ENCODE assay signal across 8 cellular contexts in genomic region chr3:108221911-108222812, GRCh38. TPM values are rescaled to one million over a fixed set of nuclear protein-coding genes. Genes with fewer than 3 reads are reported as not detected.
DNase-seq lines count a peak whose midpoint lies in the region; ATAC-seq lines count a peak whose summit lies in the region.

Gene IFT57 (minus strand): TSS chr3:108222424. CDS start chr3:108222322, 102 bp downstream.

- peaks cover 7 to 8% of the 10 kb centered on the region in 2 donors for H3K36me3 Mint-ChIP-seq in activated naive CD4-positive, alpha-beta T cell treated with anti-CD3 and anti-CD28 coated beads, Interleukin-2, amount 50 U/mL, for 72 hours

- H3K27ac ChIP-seq in temporal lobe (ENCODE audit: low read depth, low read length) = peak within 1 kb of the TSS; percentile 57

- no peaks in the 10 kb centered on the region for H3K9me3 Mint-ChIP-seq in activated naive CD4-positive, alpha-beta T cell treated with anti-CD3 and anti-CD28 coated beads, Interleukin-2, amount 50 U/mL, for 72 hours

- ATAC-seq in HG02588 (IDR thresholded peaks at IDR 0.05; ENCODE audit: unreplicated experiment) = peak; percentile 96
- ATAC-seq in activated naive CD4-positive, alpha-beta T cell treated with anti-CD3 and anti-CD28 coated beads, Interleukin-2, amount 50 U/mL, for 72 hours = peak; percentile 88 to 94

- peak; percentile 96 for DNase-seq in GM04504 (ENCODE audit: low read depth)
- DNase-seq in NCI-H1092 (lab: John Stamatoyannopoulos, UW) = peak; percentile 97
- peak; percentile 95 for DNase-seq in SKM-1 (lab: John Stamatoyannopoulos, UW; ENCODE audit: unreplicated experiment)
- DNase-seq in activated naive CD4-positive, alpha-beta T cell treated with anti-CD3 and anti-CD28 coated beads, Interleukin-2, amount 50 U/mL, for 72 hours (ENCODE audit: low spot score in 2 of 2) = peak; percentile 91 to 96
- peak; percentile 90 for DNase-seq in glomerular endothelial cell (ENCODE audit: extremely low read depth, low read depth, low spot score)
- peak; percentile 99 for DNase-seq in occipital lobe (lab: John Stamatoyannopoulos, UW)

- H3K27ac Mint-ChIP-seq in activated naive CD4-positive, alpha-beta T cell treated with anti-CD3 and anti-CD28 coated beads, Interleukin-2, amount 50 U/mL, for 72 hours = peak within 1 kb of the TSS; percentile 97 to 98

RNA-seq across cellular contexts. Expression of gene IFT57, which starts in this region (rescaled TPM):
- 10 to 100 TPM; 11.3 to 25.5 TPM for total RNA-seq in activated naive CD4-positive, alpha-beta T cell treated with anti-CD3 and anti-CD28 coated beads, Interleukin-2, amount 50 U/mL, for 72 hours
- 20.1 and 27.8 TPM in 2 replicates for total RNA-seq in glomerular endothelial cell
- 55.7 TPM for total RNA-seq in occipital lobe
- total RNA-seq in temporal lobe = 37.4 TPM

Comparison
In these comparisons a context has a peak if more than half of its experiments do, and no peak if none do; other contexts are left out.
1. Peak in every context shown above with its lines: DNase-seq, ATAC-seq and H3K27ac ChIP-seq.